ENCODE assay signal across 8 cellular contexts in genomic region chr2:219386532-219387280, GRCh38. TPM values are rescaled to one million over a fixed set of nuclear protein-coding genes. Genes with fewer than 3 reads are reported as not detected.
DNase-seq lines count a peak whose midpoint lies in the region; ATAC-seq and TF ChIP-seq lines count a peak whose summit lies in the region.

No MANE protein-coding gene starts in this region.

- peaks cover 7% of the 10 kb centered on the region for H3K27me3 Mint-ChIP-seq in brain

- peak; percentile 16 for DNase-seq in stimulated activated CD4-positive, alpha-beta T cell treated with anti-CD3 and anti-CD28 coated beads, Interleukin-12 subunit alpha, Interleukin-12 subunit beta, amount 100 ng/mL, for 4 hours
- DNase-seq in stimulated activated CD4-positive, alpha-beta T cell treated with anti-CD3 and anti-CD28 coated beads, Interleukin-4, amount 100 ng/mL, for 24 hours, result no peak
- no peak for DNase-seq in uterus
- no peak for DNase-seq in T-helper 9 cell
- DNase-seq in dedifferentiated amniotic fluid mesenchymal stem cell (ENCODE audit: extremely low spot score), result no peak

- intact Hi-C loops in uterus (cut with DNase I; ENCODE audit: low total_unique reads), result no loop called here

- peaks cover 0 to 11% (median 0%) of the 10 kb centered on the region in 5 experiments for H3K9me3 Mint-ChIP-seq in brain

- H3K4me3 Mint-ChIP-seq in brain, result peak overlapping the region; percentile 94 to 96 (median 95)

- H3K4me1 Mint-ChIP-seq in brain, result peaks cover 20% of the 10 kb centered on the region

- 65 to 74% methylated on average over 5 to 13 of the region's 19 CpGs for WGBS in mesodermal cell (ENCODE audit: insufficient coverage in 2 of 2), 2 experiments

- H3K4me1 ChIP-seq in mesodermal cell (ENCODE audit: control insufficient read depth, insufficient read depth, low read length, poor library complexity, severe bottlenecking), result peaks cover 3% of the 10 kb centered on the region
- peaks cover 0 to 10% of the 10 kb centered on the region in 2 donors for H3K4me1 ChIP-seq in uterus

- H3K27ac Mint-ChIP-seq in brain, result peak overlapping the region; percentile 80 to 96 (median 89)

- no peak for ATAC-seq in HG02759 (IDR thresholded peaks at IDR 0.05; ENCODE audit: unreplicated experiment)

- H3K9me3 ChIP-seq in mesodermal cell (ENCODE audit: control insufficient read depth, low read length), result no peaks in the 10 kb centered on the region
- no peaks in the 10 kb centered on the region for H3K9me3 ChIP-seq in uterus

- H3K27ac ChIP-seq in mesodermal cell (ENCODE audit: low read depth, low read length, severe bottlenecking) (peak overlapping the region; percentile 83), uterus (peak overlapping the region; percentile 93 to 96)

- H3K36me3 ChIP-seq in mesodermal cell (ENCODE audit: control insufficient read depth, insufficient read depth, low read length), result peaks cover 33% of the 10 kb centered on the region
- no peaks in the 10 kb centered on the region for H3K36me3 ChIP-seq in uterus

- H3K4me3 ChIP-seq in mesodermal cell (ENCODE audit: extremely low read depth, insufficient read depth, low read length, poor library complexity, severe bottlenecking) (peak overlapping the region; percentile 80), uterus (peak overlapping the region; percentile 93 to 95)

- no peak for TF ChIP-seq POLR2A in uterus (IDR thresholded peaks at IDR 0.05)

- no peaks in the 10 kb centered on the region for H3K27me3 ChIP-seq in uterus

- H3K36me3 Mint-ChIP-seq in brain, result peaks cover 47% of the 10 kb centered on the region

- no peak for TF ChIP-seq CTCF in brain (conservative IDR thresholded peaks at IDR 0.05)
- TF ChIP-seq CTCF in uterus (IDR thresholded peaks at IDR 0.05), result no peak

RNA-seq across cellular contexts. Expression of gene DNPEP, which starts 1.0 kb away (rescaled TPM):
- polyA plus RNA-seq in brain (ENCODE audit: insufficient read depth, low read depth, low replicate concordance), result 43.5 TPM
- polyA plus RNA-seq in mesodermal cell (2013, experiment 1 of 2), result 63.0 TPM
- 50.6 TPM for polyA plus RNA-seq in mesodermal cell (2013, experiment 2 of 2)
- 10 to 100 TPM; 35.9 to 93.7 (median 47.5) TPM for total RNA-seq in uterus

RNA-seq across cellular contexts. Expression of gene DES, which starts 31.5 kb away (rescaled TPM):
- 9.7 TPM for polyA plus RNA-seq in brain (ENCODE audit: insufficient read depth, low read depth, low replicate concordance)
- polyA plus RNA-seq in mesodermal cell (2013, experiment 1 of 2), result 4.8 TPM
- 5.1 TPM for polyA plus RNA-seq in mesodermal cell (2013, experiment 2 of 2)
- total RNA-seq in uterus, result 1,000 to 10,000 TPM in 2 of 4 donors, 100 to 1,000 TPM in 2; 578 to 3,551 (median 1,628) TPM

RNA-seq across cellular contexts. Expression of gene SPEG, which starts 47.9 kb away (rescaled TPM):
- polyA plus RNA-seq in brain (ENCODE audit: insufficient read depth, low read depth, low replicate concordance), result 26.3 TPM
- polyA plus RNA-seq in mesodermal cell (2013, experiment 1 of 2), result 46.3 TPM
- 41.5 TPM for polyA plus RNA-seq in mesodermal cell (2013, experiment 2 of 2)
- total RNA-seq in uterus, result 100 to 1,000 TPM in 1 of 4 donors, 10 to 100 TPM in 3; 22.9 to 318 (median 36.1) TPM

RNA-seq across cellular contexts. Expression of gene RESP18, which starts 54.2 kb away (rescaled TPM):
- not detected for polyA plus RNA-seq in brain (ENCODE audit: insufficient read depth, low read depth, low replicate concordance)
- polyA plus RNA-seq in mesodermal cell (2013, experiment 1 of 2), result not detected
- polyA plus RNA-seq in mesodermal cell (2013, experiment 2 of 2), result not detected
- total RNA-seq in uterus, result not detected
